ENCODE assay signal across 8 cellular contexts in genomic region chr10:61000769-61001730, GRCh38. TPM values are rescaled to one million over a fixed set of nuclear protein-coding genes. Genes with fewer than 3 reads are reported as not detected.
DNase-seq lines count a peak whose midpoint lies in the region; ATAC-seq and TF ChIP-seq lines count a peak whose summit lies in the region.

No MANE protein-coding gene starts in this region.

- peak in 1 of 3 donors; percentile 8 for TF ChIP-seq POLR2A in body of pancreas (IDR thresholded peaks at IDR 0.05)

- TF ChIP-seq CTCF in CD8-positive, alpha-beta T cell (IDR thresholded peaks at IDR 0.05): no peak
- TF ChIP-seq CTCF in body of pancreas (IDR thresholded peaks at IDR 0.05): no peak

- CTCF ChIA-PET in CD8-positive, alpha-beta T cell (lab: Charles Lee): interaction anchor here (0.6 kb wide), 1 partner anchor 189 kb away, joined by 3 read pairs; no protein-coding TSS in a partner anchor

- no peaks in the 10 kb centered on the region for H3K36me3 ChIP-seq in CD8-positive, alpha-beta T cell (ENCODE audit: insufficient read depth, low read length)
- H3K36me3 ChIP-seq in body of pancreas (replicated peaks in 1 of 2; ENCODE audit: insufficient read depth in 1 of 2, low read depth in 2 of 2): no peaks in the 10 kb centered on the region

- no peak overlapping the region for H3K27ac Mint-ChIP-seq in CD8-positive, alpha-beta T cell

- peaks cover 42% of the 10 kb centered on the region for H3K27me3 Mint-ChIP-seq in CD8-positive, alpha-beta T cell (ENCODE audit: low read depth)

- POLR2A ChIA-PET in CD8-positive, alpha-beta T cell (lab: Charles Lee): no interaction called here

- H3K9me3 ChIP-seq in CD8-positive, alpha-beta T cell (ENCODE audit: low read length): no peaks in the 10 kb centered on the region
- no peaks in the 10 kb centered on the region for H3K9me3 ChIP-seq in body of pancreas

- ATAC-seq in CD8-positive, alpha-beta T cell: no peak
- ATAC-seq in body of pancreas (peak; percentile 90), HG03097 (IDR thresholded peaks at IDR 0.05; ENCODE audit: low FRiP score, unreplicated experiment) (no peak)

- H3K9me3 Mint-ChIP-seq in CD8-positive, alpha-beta T cell: no peaks in the 10 kb centered on the region

- WGBS in body of pancreas, 2 donors: 2 to 16% methylated on average over 15 to 38 of the region's 78 CpGs

- no peaks in the 10 kb centered on the region for H3K27me3 ChIP-seq in CD8-positive, alpha-beta T cell (ENCODE audit: insufficient read depth, low read length)
- no peaks in the 10 kb centered on the region for H3K27me3 ChIP-seq in body of pancreas

- H3K4me3 ChIP-seq in CD8-positive, alpha-beta T cell (ENCODE audit: low read depth, low read length): no peak overlapping the region
- H3K4me3 ChIP-seq in body of pancreas (peak overlapping the region; percentile 1 to 21), skin epidermis (peak overlapping the region; percentile 10 to 51 (median 36))

- peak overlapping the region; percentile 23 for H3K4me3 Mint-ChIP-seq in CD8-positive, alpha-beta T cell

- DNase-seq in CD8-positive, alpha-beta T cell: no peak
- DNase-seq in LHCN-M2 (ENCODE audit: low read depth) (peak; percentile 32), body of pancreas (peak; percentile 31 to 72 (median 54)), iPS-NIHi7 (ENCODE audit: extremely low spot score) (peak; percentile 93)
- no peak for DNase-seq in activated naive CD4-positive, alpha-beta T cell treated with anti-CD3 and anti-CD28 coated beads, Interleukin-2, amount 50 U/mL, for 16 hours
- DNase-seq in activated naive CD4-positive, alpha-beta T cell (lab: John Stamatoyannopoulos, UW): no peak

- intact Hi-C loops in CD8-positive, alpha-beta T cell (cut with DNase I, micrococcal nuclease): loop anchor here in 1 of 2 experiments (1.0 kb wide), 1 partner anchor 44 kb away; no protein-coding TSS in a partner anchor
- intact Hi-C loops in body of pancreas (cut with DNase I): no loop called here

- H3K4me1 ChIP-seq in CD8-positive, alpha-beta T cell (ENCODE audit: insufficient read depth, low read length): no peaks in the 10 kb centered on the region
- peaks cover 12% of the 10 kb centered on the region for H3K4me1 ChIP-seq in body of pancreas

- peaks cover 5% of the 10 kb centered on the region for H3K4me1 Mint-ChIP-seq in CD8-positive, alpha-beta T cell (ENCODE audit: low read depth)

- no peaks in the 10 kb centered on the region for H3K36me3 Mint-ChIP-seq in CD8-positive, alpha-beta T cell

- no peak overlapping the region for H3K27ac ChIP-seq in CD8-positive, alpha-beta T cell (ENCODE audit: low read depth, low read length)
- H3K27ac ChIP-seq in body of pancreas (no peak overlapping the region), skin epidermis (peak overlapping the region in 1 of 21 experiments; percentile 27)

RNA-seq across cellular contexts. Expression of gene RHOBTB1, which starts 57.1 kb away (rescaled TPM):
- total RNA-seq in CD8-positive, alpha-beta T cell: not detected
- total RNA-seq in LHCN-M2 (2014; rRNA removed): 19.1 and 20.0 TPM in 2 replicates
- polyA plus RNA-seq in LHCN-M2 (2012): 25.1 TPM
- 10 to 100 TPM in 1 of 2 donors, 1 to 10 TPM in 1; 5.9 to 12.2 TPM for total RNA-seq in body of pancreas

Comparison
In these comparisons a context has a peak if more than half of its experiments do, and no peak if none do; other contexts are left out.
1. DNase-seq: peak in LHCN-M2 (single experiment), body of pancreas (4 of 4) and iPS-NIHi7 (single experiment); none in CD8-positive, alpha-beta T cell (0 of 7), activated naive CD4-positive, alpha-beta T cell treated with anti-CD3 and anti-CD28 coated beads, Interleukin-2, amount 50 U/mL, for 16 hours (single experiment) and activated naive CD4-positive, alpha-beta T cell (0 of 4).
2. RNA of gene RHOBTB1, which starts 57.1 kb away (total RNA-seq): 19.1 to 20.0 TPM in LHCN-M2 and 5.9 to 12.2 TPM in body of pancreas; not detected in CD8-positive, alpha-beta T cell; every median in the first group is over 4 times any median in the second.